ENCODE assay signal across 1 cellular context in genomic region chr4:17670423-17670822, GRCh38.
TF ChIP-seq lines count a peak whose summit lies in the region.

No MANE protein-coding gene starts in this region.

TF ChIP-seq in K562, 482 proteins besides CTCF, POLR2A, EP300 and RAD21 (continued from another document and continues in another):
- no peak for TF ChIP-seq ZNF407 (IDR thresholded peaks at IDR 0.05; ENCODE audit: low read depth)
- no peak for TF ChIP-seq POLR2AphosphoS2 (IDR thresholded peaks at IDR 0.05; ENCODE audit: low read length)
- no peak for TF ChIP-seq THRAP3 (IDR thresholded peaks at IDR 0.05; ENCODE audit: borderline replicate concordance)
- no peak for TF ChIP-seq BCLAF1 (IDR thresholded peaks at IDR 0.05; ENCODE audit: borderline replicate concordance in 1 of 2, control insufficient read depth in 1 of 2, low read depth in 2 of 2, low read length in 1 of 2)
- TF ChIP-seq PHB2 (IDR thresholded peaks at IDR 0.05; ENCODE audit: low read depth): peak; percentile 80
- peak; percentile 54; the same call in 1 of the 2 replicates for TF ChIP-seq CREB1 (IDR thresholded peaks at IDR 0.05)
- no peak for TF ChIP-seq CREB1 (CRISPR knock-in tag; IDR thresholded peaks at IDR 0.05)
- no peak for TF ChIP-seq KAT8 (IDR thresholded peaks at IDR 0.05; ENCODE audit: low read depth)
- no peak; the same call in 1 of the 2 replicates for TF ChIP-seq CTBP1 (IDR thresholded peaks at IDR 0.05; ENCODE audit: borderline replicate concordance)
- no peak for TF ChIP-seq TSHZ1 (CRISPR knock-in tag; IDR thresholded peaks at IDR 0.05)
- TF ChIP-seq RNF219 (CRISPR knock-in tag; IDR thresholded peaks at IDR 0.05): no peak
- TF ChIP-seq ILF3 (IDR thresholded peaks at IDR 0.05; ENCODE audit: borderline replicate concordance): peak; percentile 65; the same call in 1 of the 2 replicates
- no peak for TF ChIP-seq PCBP2 (IDR thresholded peaks at IDR 0.05; ENCODE audit: low read depth, low read length, poor library complexity, severe bottlenecking)
- TF ChIP-seq HMGXB4 (CRISPR knock-in tag; IDR thresholded peaks at IDR 0.05): no peak
- TF ChIP-seq YBX1 (IDR thresholded peaks at IDR 0.05): no peak
- TF ChIP-seq E4F1 (CRISPR knock-in tag; IDR thresholded peaks at IDR 0.05; ENCODE audit: borderline replicate concordance): no peak
- no peak for TF ChIP-seq ZC3H11A (IDR thresholded peaks at IDR 0.05; ENCODE audit: low read depth, low read length)
- no peak for TF ChIP-seq SIRT6 (IDR thresholded peaks at IDR 0.05; ENCODE audit: low read depth, low read length)
- peak; percentile 96 for TF ChIP-seq NFIC (IDR thresholded peaks at IDR 0.05)
- TF ChIP-seq FOS (IDR thresholded peaks at IDR 0.05; ENCODE audit: extremely low read depth, insufficient read length): no peak
- no peak for TF ChIP-seq ADNP (tag; IDR thresholded peaks at IDR 0.05)
- peak; percentile 55; the same call in 1 of the 2 replicates for TF ChIP-seq FOXJ2 (tag; IDR thresholded peaks at IDR 0.05)
- no peak for TF ChIP-seq SNAPC5 (CRISPR knock-in tag; IDR thresholded peaks at IDR 0.05)
- no peak for TF ChIP-seq ZNF121 (CRISPR knock-in tag; conservative IDR thresholded peaks at IDR 0.05)
- no peak for TF ChIP-seq DLX4 (CRISPR knock-in tag; IDR thresholded peaks at IDR 0.05)
- TF ChIP-seq E2F3 (CRISPR knock-in tag; IDR thresholded peaks at IDR 0.05): no peak
- TF ChIP-seq E2F5 (CRISPR knock-in tag; IDR thresholded peaks at IDR 0.05): no peak
- TF ChIP-seq MYBL2 (IDR thresholded peaks at IDR 0.05; ENCODE audit: low read depth): no peak
- no peak for TF ChIP-seq MYBL2 (CRISPR knock-in tag; IDR thresholded peaks at IDR 0.05; ENCODE audit: borderline replicate concordance)
- no peak for TF ChIP-seq FUS (optimal IDR thresholded peaks at IDR 0.05; ENCODE audit: low read depth, low read length)
- TF ChIP-seq POU5F1 (IDR thresholded peaks at IDR 0.05; ENCODE audit: borderline replicate concordance, low read depth, low read length, partially characterized antibody): no peak
- TF ChIP-seq HMBOX1 (IDR thresholded peaks at IDR 0.05): 0 out of 2 replicates have a peak, but pooled peaks have one; percentile 46
- TF ChIP-seq ZNF239 (CRISPR knock-in tag; IDR thresholded peaks at IDR 0.05): no peak
- TF ChIP-seq SIN3B (IDR thresholded peaks at IDR 0.05; ENCODE audit: low read depth): no peak
- TF ChIP-seq L3MBTL2 (IDR thresholded peaks at IDR 0.05): no peak
